17 cellular contexts compared by ENCODE assay signal in genomic region chr4:40437741-40438383, GRCh38.
DNase-seq lines count a peak whose midpoint lies in the region; ATAC-seq, FAIRE-seq and TF ChIP-seq lines count a peak whose summit lies in the region.
"Had no signal": no experiment of that assay in that cellular context is flagged by ENCODE, and none has a peak within 500 bp of the region (broad histone marks: within the 10 kb centered on the region; RNA-seq: fewer than 3 reads in every experiment).

No MANE protein-coding gene starts in this region.

- in situ Hi-C loops in K562 (cut with MboI) = no loop called here

- CTCF ChIA-PET in K562 (lab: Yijun Ruan, JAX; ENCODE audit: low intra/inter-chr PET ratio) = no interaction called here

- no peaks in the 10 kb centered on the region for H3K79me2 ChIP-seq in K562 (ENCODE audit: control insufficient read depth, insufficient read depth, low read length)

- H2AFZ ChIP-seq in K562 (ENCODE audit: low read depth, low read length) = no peak overlapping the region
- H2AFZ ChIP-seq in neuronal stem cell (ENCODE audit: low read length) = no peak overlapping the region
- H2AFZ ChIP-seq: GM23248 had no signal

- H3K18ac ChIP-seq in neuronal stem cell (ENCODE audit: low read length) = peak overlapping the region; percentile 38

- no peak overlapping the region for H2BK120ac ChIP-seq in neuronal stem cell (ENCODE audit: low read depth, low read length)

- H2AK5ac ChIP-seq in neuronal stem cell (ENCODE audit: low read depth, low read length) = peak overlapping the region; percentile 94

- 0 out of 3 replicates have a peak, but pooled peaks cover 3% of the 10 kb centered on the region for H3K36me3 ChIP-seq in K562 (ENCODE audit: control insufficient read depth, insufficient read depth, low read length)
- H3K36me3 ChIP-seq in neuronal stem cell (replicated peaks in 1 of 2; ENCODE audit: control insufficient read depth in 2 of 2, insufficient read depth in 2 of 2, low read length in 2 of 2) = no peaks in the 10 kb centered on the region
- peaks cover 13% of the 10 kb centered on the region for H3K36me3 ChIP-seq in upper lobe of right lung

- ATAC-seq in K562 (no peak), esophagus mucosa (peak; percentile 6), upper lobe of right lung (peak; percentile 8), GM21529 (IDR thresholded peaks at IDR 0.05; ENCODE audit: unreplicated experiment) (no peak), HG03196 (IDR thresholded peaks at IDR 0.05; ENCODE audit: unreplicated experiment) (no peak)
- no peak for ATAC-seq in stimulated activated naive B cell treated with anti-CD40 and anti-IgM and Interleukin-4, amounts not matched to agents 10 μg/mL and 1 μg/mL and 100 μg/mL, for 72 hours (replicated peaks)
- ATAC-seq: CD8-positive, alpha-beta T cell; HCT116 had no signal

- H3K9ac ChIP-seq in K562 (ENCODE audit: insufficient read depth in 1 of 2, low read depth in 2 of 2, low read length in 2 of 2) (no peak overlapping the region), neuronal stem cell (ENCODE audit: low read depth, low read length, poor library complexity) (no peak overlapping the region)
- H3K9ac ChIP-seq: BLaER1 treated with 17β-estradiol and CSF1 and Interleukin-3, amounts not matched to agents 10 nM and 100 nM; GM23248 had no signal

- H3K14ac ChIP-seq in neuronal stem cell (ENCODE audit: low read length) = peak overlapping the region; percentile 94

- no peak for TF ChIP-seq RAD21 in K562 (CRISPR knock-in tag; conservative IDR thresholded peaks at IDR 0.05 in 1 of 2, IDR thresholded peaks at IDR 0.05 in 1 of 2)

- H3K9me3 ChIP-seq in K562 (replicated peaks; ENCODE audit: control insufficient read depth, insufficient read depth, low read depth, low read length) = no peaks in the 10 kb centered on the region
- peaks cover 0 to 6% of the 10 kb centered on the region in 2 donors for H3K9me3 ChIP-seq in neuronal stem cell (replicated peaks in 1 of 2; ENCODE audit: control insufficient read depth in 2 of 2, insufficient read depth in 1 of 2, low read depth in 1 of 2, low read length in 2 of 2)
- no peaks in the 10 kb centered on the region for H3K9me3 ChIP-seq in upper lobe of right lung

- peak overlapping the region; percentile 12 for H3K23ac ChIP-seq in neuronal stem cell (ENCODE audit: low read depth, low read length, poor library complexity)

- H3K27ac ChIP-seq in K562 (ENCODE audit: extremely low read depth, low read depth, low read length) (no peak overlapping the region), neuronal stem cell (replicated peaks; ENCODE audit: low read length) (no peak overlapping the region), upper lobe of right lung (no peak overlapping the region)
- H3K27ac ChIP-seq: BLaER1 treated with 17β-estradiol and CSF1 and Interleukin-3, amounts not matched to agents 10 nM and 100 nM; GM23248 had no signal

- no peak for FAIRE-seq in K562 (lab: Jason Lieb, UNC)
- FAIRE-seq: H54 had no signal

- POLR2A ChIA-PET in K562 (lab: Yijun Ruan, JAX) = interaction anchor here (0.6 to 1.2 kb wide), 3 partner anchors 15 to 47 kb away, joined by 3 to 4 read pairs (median 4); no protein-coding TSS in a partner anchor

- H3K4me2 ChIP-seq in K562 (ENCODE audit: insufficient read depth, low read length) (no peak overlapping the region), neuronal stem cell (ENCODE audit: insufficient read depth, low read length, poor library complexity, severe bottlenecking) (no peak overlapping the region)
- H3K4me2 ChIP-seq: BLaER1 treated with 17β-estradiol and CSF1 and Interleukin-3, amounts not matched to agents 10 nM and 100 nM had no signal

- H3K4me3 ChIP-seq in K562 = no peak overlapping the region
- no peak overlapping the region for H3K4me3 ChIP-seq in neuronal stem cell (ENCODE audit: low read length in 2 of 2)
- no peak overlapping the region for H3K4me3 ChIP-seq in upper lobe of right lung
- H3K4me3 ChIP-seq: BLaER1 treated with 17β-estradiol and CSF1 and Interleukin-3, amounts not matched to agents 10 nM and 100 nM; GM23248 had no signal

- H3K4me3 Mint-ChIP-seq in stimulated activated naive B cell treated with anti-CD40 and anti-IgM and Interleukin-4, amounts not matched to agents 10 μg/mL and 1 μg/mL and 100 μg/mL, for 72 hours = no peak overlapping the region
- H3K4me3 Mint-ChIP-seq: B cell; CD8-positive, alpha-beta T cell; HFFc6 had no signal

- peaks cover 0 to 7% of the 10 kb centered on the region in 2 experiments; a peak in 2 of 5 replicates for H3K4me1 ChIP-seq in K562 (replicated peaks in 1 of 2; ENCODE audit: control insufficient read depth in 2 of 2, insufficient read depth in 2 of 2, low read length in 2 of 2)
- H3K4me1 ChIP-seq in neuronal stem cell (ENCODE audit: control insufficient read depth in 2 of 2, insufficient read depth in 1 of 2, low read depth in 1 of 2, low read length in 2 of 2) = peaks cover 0 to 2% of the 10 kb centered on the region in 2 donors
- no peaks in the 10 kb centered on the region for H3K4me1 ChIP-seq in upper lobe of right lung

- H3K27me3 Mint-ChIP-seq in stimulated activated naive B cell treated with anti-CD40 and anti-IgM and Interleukin-4, amounts not matched to agents 10 μg/mL and 1 μg/mL and 100 μg/mL, for 72 hours = no peaks in the 10 kb centered on the region
- H3K27me3 Mint-ChIP-seq: B cell had no signal

- H3K9me3 Mint-ChIP-seq in stimulated activated naive B cell treated with anti-CD40 and anti-IgM and Interleukin-4, amounts not matched to agents 10 μg/mL and 1 μg/mL and 100 μg/mL, for 72 hours = peaks cover 0 to 3% of the 10 kb centered on the region in 2 donors
- H3K9me3 Mint-ChIP-seq: CD8-positive, alpha-beta T cell; HFFc6 had no signal

- BruUV-seq in K562 (replicated peaks; lab: Mats Ljungman, UMichigan) = no TSS peak

- H4K20me1 ChIP-seq in K562 (replicated peaks; ENCODE audit: control insufficient read depth, insufficient read depth, low read length) = no peaks in the 10 kb centered on the region

- H3K9me1 ChIP-seq in K562 (ENCODE audit: control insufficient read depth, insufficient read depth, low read length) = no peaks in the 10 kb centered on the region

- no peak overlapping the region for H4K8ac ChIP-seq in neuronal stem cell (ENCODE audit: low read depth, low read length)

- H2BK15ac ChIP-seq in neuronal stem cell (ENCODE audit: low read length) = peak overlapping the region; percentile 81

- TF ChIP-seq POLR2A in K562 (conservative IDR thresholded peaks at IDR 0.05) = no peak

- peak overlapping the region; percentile 53 for H4K91ac ChIP-seq in neuronal stem cell (ENCODE audit: low read depth, low read length, poor library complexity)

- TF ChIP-seq CTCF in K562 (IDR thresholded peaks at IDR 0.05 in 2 of 3, conservative IDR thresholded peaks at IDR 0.05 in 1 of 3; ENCODE audit: insufficient read depth in 2 of 3, low read depth in 1 of 3, low read length in 3 of 3) = no peak
- no peak for TF ChIP-seq CTCF in upper lobe of right lung (IDR thresholded peaks at IDR 0.05)

- no peak overlapping the region for H3K27ac Mint-ChIP-seq in stimulated activated naive B cell treated with anti-CD40 and anti-IgM and Interleukin-4, amounts not matched to agents 10 μg/mL and 1 μg/mL and 100 μg/mL, for 72 hours
- H3K27ac Mint-ChIP-seq: B cell; CD8-positive, alpha-beta T cell; HFFc6 had no signal

- 94% methylated on average over 35 of the region's 59 CpGs for WGBS in K562 (ENCODE audit: insufficient coverage, low coverage, missing lambda C conversion rate)
- no CpG with 5 or more reads among the region's 59 CpGs for WGBS in neuronal stem cell (ENCODE audit: extremely low coverage in 2 of 2, insufficient read length in 2 of 2, insufficient replicate concordance in 1 of 2), 2 donors

- H3K4me1 Mint-ChIP-seq in stimulated activated naive B cell treated with anti-CD40 and anti-IgM and Interleukin-4, amounts not matched to agents 10 μg/mL and 1 μg/mL and 100 μg/mL, for 72 hours = peaks cover 2 to 7% of the 10 kb centered on the region in 2 donors
- H3K4me1 Mint-ChIP-seq: B cell had no signal

- H3K36me3 Mint-ChIP-seq in stimulated activated naive B cell treated with anti-CD40 and anti-IgM and Interleukin-4, amounts not matched to agents 10 μg/mL and 1 μg/mL and 100 μg/mL, for 72 hours = peaks cover 0 to 11% of the 10 kb centered on the region in 2 donors
- H3K36me3 Mint-ChIP-seq: CD8-positive, alpha-beta T cell had no signal

- DNase-seq in K562 (ENCODE audit: extremely low read depth in 1 of 4, low spot score in 3 of 4) = no peak
- no peak for DNase-seq in neuronal stem cell (ENCODE audit: low spot score)
- no peak for DNase-seq in upper lobe of right lung
- DNase-seq in stimulated activated naive B cell treated with anti-CD40 and anti-IgM and Interleukin-4, amounts not matched to agents 10 μg/mL and 1 μg/mL and 100 μg/mL, for 72 hours = no peak
- DNase-seq: Calu3; CD8-positive, alpha-beta T cell; DMS79 treated with DMSO at 0.1 percent for 48 hours; GF-D8; GM23248; HFFc6 had no signal

- H2BK5ac ChIP-seq in neuronal stem cell (ENCODE audit: low read length) = peak overlapping the region; percentile 87

- no peak for TF ChIP-seq EP300 in K562 (IDR thresholded peaks at IDR 0.05; ENCODE audit: low read length)

- intact Hi-C loops in K562 (cut with micrococcal nuclease) (no loop called here), upper lobe of right lung (cut with DNase I) (no loop called here)

- peak overlapping the region; percentile 90 for H2BK12ac ChIP-seq in neuronal stem cell (ENCODE audit: low read length)

- no peaks in the 10 kb centered on the region for H3K79me1 ChIP-seq in neuronal stem cell (ENCODE audit: low read depth, low read length)

- peak overlapping the region; percentile 66 for H3K4ac ChIP-seq in neuronal stem cell (ENCODE audit: low read length)

- H3K27me3 ChIP-seq in K562 (ENCODE audit: control insufficient read depth in 2 of 2, insufficient read depth in 2 of 2, low read length in 2 of 2) (no peaks in the 10 kb centered on the region), neuronal stem cell (ENCODE audit: control insufficient read depth in 3 of 3, insufficient read depth in 3 of 3, low read depth in 1 of 3, low read length in 3 of 3) (no peaks in the 10 kb centered on the region), upper lobe of right lung (no peaks in the 10 kb centered on the region)
- H3K27me3 ChIP-seq: BLaER1 treated with 17β-estradiol and CSF1 and Interleukin-3, amounts not matched to agents 10 nM and 100 nM had no signal

TF ChIP-seq in K562, 482 proteins besides CTCF, POLR2A, EP300 and RAD21:
- TF ChIP-seq RBM22 (IDR thresholded peaks at IDR 0.05; ENCODE audit: low read depth, low read length, poor library complexity, severe bottlenecking) = peak; percentile 31
- no peak for TF ChIP-seq NFXL1 (CRISPR knock-in tag; IDR thresholded peaks at IDR 0.05)
- no peak for TF ChIP-seq ZNF311 (CRISPR knock-in tag; IDR thresholded peaks at IDR 0.05)
TF ChIP-seq in K562: peak in this region for 1.

Comparison
In these comparisons a context has a peak if more than half of its experiments do, and no peak if none do; other contexts are left out.
1. ATAC-seq: peak in esophagus mucosa (single experiment) and upper lobe of right lung (single experiment); none in K562 (single experiment), stimulated activated naive B cell treated with anti-CD40 and anti-IgM and Interleukin-4, amounts not matched to agents 10 μg/mL and 1 μg/mL and 100 μg/mL, for 72 hours (0 of 2), GM21529 (single experiment) and HG03196 (single experiment).